In the genomic region with DNA sequence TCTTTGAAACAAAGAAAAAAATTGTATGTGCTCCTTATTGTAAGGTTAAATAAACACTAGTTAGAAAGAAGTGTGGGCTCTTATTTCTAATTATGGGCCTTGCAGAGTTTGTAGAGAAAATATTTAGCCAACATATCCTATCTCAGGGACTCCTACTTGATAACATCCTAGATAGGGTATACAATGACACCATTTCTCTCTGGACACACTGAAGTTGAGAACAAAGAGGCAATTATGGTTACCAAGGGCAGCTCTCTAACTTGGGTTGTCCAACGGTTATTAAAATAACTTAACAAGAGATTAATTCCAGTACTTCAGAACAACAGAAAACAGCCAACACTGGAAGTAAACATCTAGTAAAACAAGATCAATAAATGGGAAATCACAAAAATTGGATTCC, we compare ENCODE assay signal across 20 cellular contexts.
"Had no signal": no experiment of that assay in that cellular context is flagged by ENCODE, and none has a peak within 500 bp of the region (broad histone marks: within the 10 kb centered on the region; RNA-seq: fewer than 3 reads in every experiment).

No MANE protein-coding gene starts in this region.

- H3K36me3 Mint-ChIP-seq: mesothelial cell of epicardium, naive B cell had no signal

- H3K9me3 ChIP-seq: esophagus muscularis mucosa, gastrocnemius medialis, heart right ventricle, left lung, lower lobe of right lung, mucosa of descending colon had no signal

- H3K4me3 ChIP-seq: coronary artery, dorsolateral prefrontal cortex, esophagus muscularis mucosa, gastrocnemius medialis, heart right ventricle, left lung, lower lobe of right lung, mucosa of descending colon had no signal

- H3K4me1 ChIP-seq: esophagus muscularis mucosa, gastrocnemius medialis, heart right ventricle, left lung, lower lobe of right lung had no signal

- H3K4me3 Mint-ChIP-seq: mesothelial cell of epicardium, naive B cell had no signal

- H3K36me3 ChIP-seq: esophagus muscularis mucosa, gastrocnemius medialis, heart right ventricle, left lung, lower lobe of right lung had no signal

- H3K27me3 ChIP-seq: dorsolateral prefrontal cortex, esophagus muscularis mucosa, foreskin keratinocyte, gastrocnemius medialis, heart right ventricle, left lung had no signal

- H3K27me3 Mint-ChIP-seq: naive B cell had no signal

- H3K27ac Mint-ChIP-seq: mesothelial cell of epicardium, naive B cell had no signal

- DNase-seq: dermis blood vessel endothelial cell; dorsolateral prefrontal cortex; effector CD4-positive, alpha-beta T cell; effector memory CD4-positive, alpha-beta T cell; foreskin keratinocyte; gastrocnemius medialis; glutamatergic neuron; head of caudate nucleus; heart right ventricle; hippocampal formation; left cardiac atrium; left lung; left ventricle myocardium superior; lower lobe of right lung; mesenchymal stem cell; mucosa of descending colon; naive B cell had no signal

- H3K4me1 Mint-ChIP-seq: mesothelial cell of epicardium, naive B cell had no signal
